In the genomic region with DNA sequence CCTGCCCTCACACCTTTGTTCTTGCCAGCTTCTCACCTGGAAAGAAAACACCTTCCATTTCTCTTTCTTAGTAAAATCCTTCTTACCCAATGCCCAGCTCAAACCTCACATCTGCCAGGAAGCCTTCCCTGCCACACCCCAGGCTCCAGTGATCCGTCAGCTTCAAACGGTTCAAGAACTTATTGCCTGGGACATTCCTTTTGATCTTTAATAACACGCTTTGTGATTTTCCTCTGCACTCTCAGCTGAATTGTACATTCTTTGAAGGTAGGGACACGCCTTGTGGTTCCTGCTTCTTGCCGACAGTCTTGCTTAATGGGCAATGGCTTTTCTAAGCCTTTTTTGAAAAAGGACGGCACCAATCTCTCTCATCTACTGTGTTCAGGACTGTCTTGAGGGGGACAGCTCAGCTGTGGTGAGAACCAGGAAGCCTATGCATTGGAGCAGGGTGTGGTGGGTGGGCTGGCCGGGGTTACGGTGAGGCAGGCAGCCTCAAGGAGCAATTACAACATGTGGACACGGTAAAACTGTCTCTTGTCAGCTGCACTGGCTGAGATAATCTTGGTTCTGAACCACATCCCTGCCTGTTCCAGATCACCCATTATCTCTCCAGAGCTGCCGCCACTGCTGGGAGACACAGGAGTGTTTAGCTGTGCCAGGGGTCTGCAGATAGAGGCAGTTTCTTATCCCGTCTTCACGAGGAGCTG, we compare ENCODE assay signal across 2 cellular contexts.
TF ChIP-seq lines count a peak whose summit lies in the region.

No MANE protein-coding gene starts in this region.

TF ChIP-seq in SK-N-SH, 30 proteins besides CTCF, POLR2A, EP300 and RAD21 (continued from another document):
- TF ChIP-seq, protein P1, sequence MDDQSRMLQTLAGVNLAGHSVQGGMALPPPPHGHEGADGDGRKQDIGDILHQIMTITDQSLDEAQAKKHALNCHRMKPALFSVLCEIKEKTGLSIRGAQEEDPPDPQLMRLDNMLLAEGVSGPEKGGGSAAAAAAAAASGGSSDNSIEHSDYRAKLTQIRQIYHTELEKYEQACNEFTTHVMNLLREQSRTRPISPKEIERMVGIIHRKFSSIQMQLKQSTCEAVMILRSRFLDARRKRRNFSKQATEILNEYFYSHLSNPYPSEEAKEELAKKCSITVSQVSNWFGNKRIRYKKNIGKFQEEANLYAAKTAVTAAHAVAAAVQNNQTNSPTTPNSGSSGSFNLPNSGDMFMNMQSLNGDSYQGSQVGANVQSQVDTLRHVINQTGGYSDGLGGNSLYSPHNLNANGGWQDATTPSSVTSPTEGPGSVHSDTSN (IDR thresholded peaks at IDR 0.05): no peak
- no peak for TF ChIP-seq MEF2A (IDR thresholded peaks at IDR 0.05; ENCODE audit: borderline replicate concordance, low read depth)
- no peak for TF ChIP-seq ELF1 (IDR thresholded peaks at IDR 0.05)
- no peak for TF ChIP-seq TCF12 (IDR thresholded peaks at IDR 0.05)
- TF ChIP-seq, protein P2, sequence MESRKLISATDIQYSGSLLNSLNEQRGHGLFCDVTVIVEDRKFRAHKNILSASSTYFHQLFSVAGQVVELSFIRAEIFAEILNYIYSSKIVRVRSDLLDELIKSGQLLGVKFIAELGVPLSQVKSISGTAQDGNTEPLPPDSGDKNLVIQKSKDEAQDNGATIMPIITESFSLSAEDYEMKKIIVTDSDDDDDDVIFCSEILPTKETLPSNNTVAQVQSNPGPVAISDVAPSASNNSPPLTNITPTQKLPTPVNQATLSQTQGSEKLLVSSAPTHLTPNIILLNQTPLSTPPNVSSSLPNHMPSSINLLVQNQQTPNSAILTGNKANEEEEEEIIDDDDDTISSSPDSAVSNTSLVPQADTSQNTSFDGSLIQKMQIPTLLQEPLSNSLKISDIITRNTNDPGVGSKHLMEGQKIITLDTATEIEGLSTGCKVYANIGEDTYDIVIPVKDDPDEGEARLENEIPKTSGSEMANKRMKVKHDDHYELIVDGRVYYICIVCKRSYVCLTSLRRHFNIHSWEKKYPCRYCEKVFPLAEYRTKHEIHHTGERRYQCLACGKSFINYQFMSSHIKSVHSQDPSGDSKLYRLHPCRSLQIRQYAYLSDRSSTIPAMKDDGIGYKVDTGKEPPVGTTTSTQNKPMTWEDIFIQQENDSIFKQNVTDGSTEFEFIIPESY (IDR thresholded peaks at IDR 0.05; ENCODE audit: borderline replicate concordance, low read depth): no peak
- TF ChIP-seq FOXM1 (IDR thresholded peaks at IDR 0.05; ENCODE audit: low read depth): no peak
- TF ChIP-seq, protein P3, sequence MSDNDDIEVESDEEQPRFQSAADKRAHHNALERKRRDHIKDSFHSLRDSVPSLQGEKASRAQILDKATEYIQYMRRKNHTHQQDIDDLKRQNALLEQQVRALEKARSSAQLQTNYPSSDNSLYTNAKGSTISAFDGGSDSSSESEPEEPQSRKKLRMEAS (IDR thresholded peaks at IDR 0.05; ENCODE audit: low read depth): no peak
- no peak for TF ChIP-seq GABPA (IDR thresholded peaks at IDR 0.05; ENCODE audit: low read depth)
- TF ChIP-seq FOXJ3 (CRISPR knock-in tag; IDR thresholded peaks at IDR 0.05): no peak
- no peak for TF ChIP-seq RCOR1 (IDR thresholded peaks at IDR 0.05; ENCODE audit: low read length)

TF ChIP-seq in SK-N-SH treated with all-trans-retinoic acid at 6 μM for 48 hours, 23 proteins besides CTCF, POLR2A, EP300 and RAD21 (continued from another document):
- TF ChIP-seq ZFP3 (CRISPR knock-in tag; IDR thresholded peaks at IDR 0.05): no peak
- TF ChIP-seq ESRRG (CRISPR knock-in tag; IDR thresholded peaks at IDR 0.05): no peak
- TF ChIP-seq ISL1 (CRISPR knock-in tag; IDR thresholded peaks at IDR 0.05): no peak
- TF ChIP-seq, protein P4, sequence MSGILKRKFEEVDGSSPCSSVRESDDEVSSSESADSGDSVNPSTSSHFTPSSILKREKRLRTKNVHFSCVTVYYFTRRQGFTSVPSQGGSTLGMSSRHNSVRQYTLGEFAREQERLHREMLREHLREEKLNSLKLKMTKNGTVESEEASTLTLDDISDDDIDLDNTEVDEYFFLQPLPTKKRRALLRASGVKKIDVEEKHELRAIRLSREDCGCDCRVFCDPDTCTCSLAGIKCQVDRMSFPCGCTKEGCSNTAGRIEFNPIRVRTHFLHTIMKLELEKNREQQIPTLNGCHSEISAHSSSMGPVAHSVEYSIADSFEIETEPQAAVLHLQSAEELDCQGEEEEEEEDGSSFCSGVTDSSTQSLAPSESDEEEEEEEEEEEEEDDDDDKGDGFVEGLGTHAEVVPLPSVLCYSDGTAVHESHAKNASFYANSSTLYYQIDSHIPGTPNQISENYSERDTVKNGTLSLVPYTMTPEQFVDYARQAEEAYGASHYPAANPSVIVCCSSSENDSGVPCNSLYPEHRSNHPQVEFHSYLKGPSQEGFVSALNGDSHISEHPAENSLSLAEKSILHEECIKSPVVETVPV (CRISPR knock-in tag; IDR thresholded peaks at IDR 0.05): no peak
- no peak for TF ChIP-seq ZFP30 (CRISPR knock-in tag; IDR thresholded peaks at IDR 0.05)
- TF ChIP-seq GLIS3 (CRISPR knock-in tag; IDR thresholded peaks at IDR 0.05): no peak
- no peak for TF ChIP-seq TCF4 (CRISPR knock-in tag; IDR thresholded peaks at IDR 0.05; ENCODE audit: borderline replicate concordance)
- TF ChIP-seq OSR1 (CRISPR knock-in tag; IDR thresholded peaks at IDR 0.05): no peak
- TF ChIP-seq TOX (CRISPR knock-in tag; IDR thresholded peaks at IDR 0.05; ENCODE audit: borderline replicate concordance): no peak
- TF ChIP-seq PPARA (CRISPR knock-in tag; IDR thresholded peaks at IDR 0.05; ENCODE audit: borderline replicate concordance): no peak
- TF ChIP-seq, protein P5, sequence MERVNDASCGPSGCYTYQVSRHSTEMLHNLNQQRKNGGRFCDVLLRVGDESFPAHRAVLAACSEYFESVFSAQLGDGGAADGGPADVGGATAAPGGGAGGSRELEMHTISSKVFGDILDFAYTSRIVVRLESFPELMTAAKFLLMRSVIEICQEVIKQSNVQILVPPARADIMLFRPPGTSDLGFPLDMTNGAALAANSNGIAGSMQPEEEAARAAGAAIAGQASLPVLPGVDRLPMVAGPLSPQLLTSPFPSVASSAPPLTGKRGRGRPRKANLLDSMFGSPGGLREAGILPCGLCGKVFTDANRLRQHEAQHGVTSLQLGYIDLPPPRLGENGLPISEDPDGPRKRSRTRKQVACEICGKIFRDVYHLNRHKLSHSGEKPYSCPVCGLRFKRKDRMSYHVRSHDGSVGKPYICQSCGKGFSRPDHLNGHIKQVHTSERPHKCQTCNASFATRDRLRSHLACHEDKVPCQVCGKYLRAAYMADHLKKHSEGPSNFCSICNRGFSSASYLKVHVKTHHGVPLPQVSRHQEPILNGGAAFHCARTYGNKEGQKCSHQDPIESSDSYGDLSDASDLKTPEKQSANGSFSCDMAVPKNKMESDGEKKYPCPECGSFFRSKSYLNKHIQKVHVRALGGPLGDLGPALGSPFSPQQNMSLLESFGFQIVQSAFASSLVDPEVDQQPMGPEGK (CRISPR knock-in tag; IDR thresholded peaks at IDR 0.05; ENCODE audit: borderline replicate concordance): no peak
- no peak for TF ChIP-seq ZNF565 (CRISPR knock-in tag; conservative IDR thresholded peaks at IDR 0.05; ENCODE audit: low read depth)
